ENCODE assay signal across 9 cellular contexts in genomic region chr19:8611890-8612806, GRCh38. TPM values are rescaled to one million over a fixed set of nuclear protein-coding genes. Genes with fewer than 3 reads are reported as not detected.
DNase-seq lines count a peak whose midpoint lies in the region; ATAC-seq and TF ChIP-seq lines count a peak whose summit lies in the region.
"Had no signal": no experiment of that assay in that cellular context is flagged by ENCODE, and none has a peak within 500 bp of the region (broad histone marks: within the 10 kb centered on the region; RNA-seq: fewer than 3 reads in every experiment).

No MANE protein-coding gene starts in this region.

- H3K27me3 Mint-ChIP-seq in activated T-cell treated with anti-CD3 and anti-CD28 coated beads, Interleukin-2, amount 50 U/mL, for 72 hours (ENCODE audit: low read depth) = peaks cover 11% of the 10 kb centered on the region
- H3K27me3 Mint-ChIP-seq in type B pancreatic cell = peaks cover 15% of the 10 kb centered on the region

- peaks cover 4 to 6% of the 10 kb centered on the region in 2 donors for H3K36me3 Mint-ChIP-seq in activated T-cell treated with anti-CD3 and anti-CD28 coated beads, Interleukin-2, amount 50 U/mL, for 72 hours (ENCODE audit: insufficient read depth in 2 of 2)
- H3K36me3 Mint-ChIP-seq in type B pancreatic cell = no peaks in the 10 kb centered on the region

- no peak for ATAC-seq in activated T-cell treated with anti-CD3 and anti-CD28 coated beads, Interleukin-2, amount 50 U/mL, for 72 hours (replicated peaks in 1 of 2)
- ATAC-seq in HG02678 (IDR thresholded peaks at IDR 0.05; ENCODE audit: unreplicated experiment) = no peak

- no peaks in the 10 kb centered on the region for H3K9me3 ChIP-seq in adipocyte (ENCODE audit: control insufficient read depth, low read length)

- H3K4me1 ChIP-seq in adipocyte (ENCODE audit: control insufficient read depth, insufficient read depth, low read length) = peaks cover 22% of the 10 kb centered on the region

- peaks cover 3% of the 10 kb centered on the region for H3K27me3 ChIP-seq in adipocyte (replicated peaks; ENCODE audit: control insufficient read depth, insufficient read depth, low read length)

- H3K9ac ChIP-seq in adipocyte (ENCODE audit: low read length) = no peak overlapping the region

- no peaks in the 10 kb centered on the region for H3K36me3 ChIP-seq in adipocyte (ENCODE audit: control insufficient read depth, insufficient read depth, low read length, severe bottlenecking)

- H3K4me1 Mint-ChIP-seq in activated T-cell treated with anti-CD3 and anti-CD28 coated beads, Interleukin-2, amount 50 U/mL, for 72 hours (ENCODE audit: low read depth) = peaks cover 49% of the 10 kb centered on the region
- peaks cover 24% of the 10 kb centered on the region for H3K4me1 Mint-ChIP-seq in type B pancreatic cell (ENCODE audit: unreplicated experiment)

- no peaks in the 10 kb centered on the region for H3K9me3 Mint-ChIP-seq in activated T-cell treated with anti-CD3 and anti-CD28 coated beads, Interleukin-2, amount 50 U/mL, for 72 hours
- H3K9me3 Mint-ChIP-seq in type B pancreatic cell = no peaks in the 10 kb centered on the region

- H3K27ac Mint-ChIP-seq in activated T-cell treated with anti-CD3 and anti-CD28 coated beads, Interleukin-2, amount 50 U/mL, for 72 hours = no peak overlapping the region
- peak overlapping the region; percentile 70 for H3K27ac Mint-ChIP-seq in type B pancreatic cell

- H3K4me3 Mint-ChIP-seq in activated T-cell treated with anti-CD3 and anti-CD28 coated beads, Interleukin-2, amount 50 U/mL, for 72 hours = peak overlapping the region; percentile 31 to 59
- peak overlapping the region; percentile 86 for H3K4me3 Mint-ChIP-seq in type B pancreatic cell

- no peak for DNase-seq in activated T-cell treated with anti-CD3 and anti-CD28 coated beads, Interleukin-2, amount 50 U/mL, for 72 hours
- DNase-seq in activated T-cell treated with anti-CD3 and anti-CD28 coated beads for 4 hours (no peak), adipocyte (ENCODE audit: low read depth) (peak; percentile 40), iris pigment epithelial cell (ENCODE audit: low read depth) (peak; percentile 84), type B pancreatic cell (ENCODE audit: extremely low spot score, unreplicated experiment) (no peak), HuH-7.5 (ENCODE audit: low spot score) (no peak), SIG-M5 treated with dmso at 0.1 percent for 504 hours (lab: John Stamatoyannopoulos, UW; ENCODE audit: unreplicated experiment) (no peak)

- TF ChIP-seq CTCF in type B pancreatic cell (conservative IDR thresholded peaks at IDR 0.05) = no peak

- H3K4me3 ChIP-seq in adipocyte (ENCODE audit: low read length) = no peak overlapping the region

RNA-seq across cellular contexts. Expression of gene ADAMTS10, which starts 1.6 kb away (rescaled TPM):
- total RNA-seq in activated T-cell treated with anti-CD3 and anti-CD28 coated beads, Interleukin-2, amount 50 U/mL, for 72 hours = 1 to 10 TPM; 7.3 to 9.6 TPM
- total RNA-seq in type B pancreatic cell (ENCODE audit: low replicate concordance) = 6.4 and 59.2 TPM in 2 replicates

RNA-seq across cellular contexts. Expression of gene NFILZ, which starts 18.3 kb away (rescaled TPM):
- total RNA-seq in activated T-cell treated with anti-CD3 and anti-CD28 coated beads, Interleukin-2, amount 50 U/mL, for 72 hours = not detected
- not detected in 2 replicates for total RNA-seq in type B pancreatic cell (ENCODE audit: low replicate concordance)
- total RNA-seq: T-helper 1 cell treated with Interleukin-12 subunit alpha and Interleukin-12 subunit beta and Interleukin-4 antibody, amounts not matched to agents 30 ng/mL and 1 ng/mL, for 36 hours had no signal

RNA-seq across cellular contexts. Expression of gene MYO1F, which starts 34.9 kb away (rescaled TPM):
- total RNA-seq in activated T-cell treated with anti-CD3 and anti-CD28 coated beads, Interleukin-2, amount 50 U/mL, for 72 hours = 10 to 100 TPM; 23.3 to 54.1 TPM
- total RNA-seq in type B pancreatic cell (ENCODE audit: low replicate concordance) = 0.14 and 0.64 TPM in 2 replicates

Comparison
In these comparisons a context has a peak if more than half of its experiments do, and no peak if none do; other contexts are left out.
1. DNase-seq: peak in adipocyte (single experiment) and iris pigment epithelial cell (single experiment); none in activated T-cell treated with anti-CD3 and anti-CD28 coated beads, Interleukin-2, amount 50 U/mL, for 72 hours (0 of 2), activated T-cell treated with anti-CD3 and anti-CD28 coated beads for 4 hours (single experiment), type B pancreatic cell (single experiment), HuH-7.5 (single experiment) and SIG-M5 treated with dmso at 0.1 percent for 504 hours (single experiment).
2. RNA of gene MYO1F, which starts 34.9 kb away (total RNA-seq): 23.3 to 54.1 TPM in activated T-cell treated with anti-CD3 and anti-CD28 coated beads, Interleukin-2, amount 50 U/mL, for 72 hours; 0.14 to 0.64 TPM in type B pancreatic cell; every median in the first group is over 10 times any median in the second.